In genomic region chr16:632486-633335, GRCh38 we compare ENCODE assay signal across 19 cellular contexts. TPM values are rescaled to one million over a fixed set of nuclear protein-coding genes. Genes with fewer than 3 reads are reported as not detected.
DNase-seq lines count a peak whose midpoint lies in the region; ATAC-seq, FAIRE-seq and TF ChIP-seq lines count a peak whose summit lies in the region.
"Had no signal": no experiment of that assay in that cellular context is flagged by ENCODE, and none has a peak within 500 bp of the region (broad histone marks: within the 10 kb centered on the region; RNA-seq: fewer than 3 reads in every experiment).

No MANE protein-coding gene starts in this region.

- H3K4me3 Mint-ChIP-seq in chondrocyte (ENCODE audit: unreplicated experiment): no peak overlapping the region
- H3K4me3 Mint-ChIP-seq: HFFc6 had no signal

- no peaks in the 10 kb centered on the region for H3K27me3 Mint-ChIP-seq in chondrocyte (ENCODE audit: low read depth)

- H3K27ac ChIP-seq in heart right ventricle (no peak overlapping the region), kidney (ENCODE audit: low read depth in 2 of 2, low read length in 2 of 2) (no peak overlapping the region)
- H3K27ac ChIP-seq: 22Rv1; BLaER1 treated with 17β-estradiol and CSF1 and Interleukin-3, amounts not matched to agents 10 nM and 100 nM had no signal

- H3K9me3 ChIP-seq in heart right ventricle (no peaks in the 10 kb centered on the region), kidney (ENCODE audit: control insufficient read depth in 1 of 2, low read length in 2 of 2) (no peaks in the 10 kb centered on the region)
- H3K9me3 ChIP-seq: BLaER1 treated with 17β-estradiol and CSF1 and Interleukin-3, amounts not matched to agents 10 nM and 100 nM had no signal

- no peak overlapping the region for H3K4me3 ChIP-seq in heart right ventricle
- no peak overlapping the region for H3K4me3 ChIP-seq in kidney (ENCODE audit: low read length in 2 of 2)
- H3K4me3 ChIP-seq: BLaER1 treated with 17β-estradiol and CSF1 and Interleukin-3, amounts not matched to agents 10 nM and 100 nM had no signal

- H3K27ac Mint-ChIP-seq in chondrocyte (ENCODE audit: unreplicated experiment): no peak overlapping the region

- H3K9me3 Mint-ChIP-seq in chondrocyte (ENCODE audit: low read depth): no peaks in the 10 kb centered on the region

- TF ChIP-seq CTCF in heart right ventricle (IDR thresholded peaks at IDR 0.05) (no peak), kidney (IDR thresholded peaks at IDR 0.05; ENCODE audit: borderline replicate concordance, extremely low read depth, insufficient read depth) (no peak), chondrocyte (IDR thresholded peaks at IDR 0.05) (no peak)

- DNase-seq in Right ventricle myocardium superior (peak; percentile 40), heart right ventricle (no peak), kidney (peak; percentile 76), posterior vena cava (ENCODE audit: low spot score) (peak; percentile 76), chondrocyte (ENCODE audit: low spot score) (no peak)
- DNase-seq in stimulated activated CD4-positive, alpha-beta T cell treated with anti-CD3 and anti-CD28 coated beads, Interleukin-2, amount 100 ng/mL, for 24 hours: no peak
- DNase-seq: GF-D8; GOT3; HFFc6; NCI-H1048; NCI-H1694; NCI-H2107; NCI-H345; NCI-H526 treated with DMSO at 0.1 percent for 48 hours; NK-92 treated with Interleukin-12 subunit alpha and Interleukin-12 subunit beta, amount 100 ng/mL, for 24 hours; PC-3; SHP77 had no signal

- no peaks in the 10 kb centered on the region for H3K36me3 Mint-ChIP-seq in chondrocyte (ENCODE audit: low read depth)

- 94 to 96% methylated on average over 67 of the region's 67 CpGs for WGBS in heart right ventricle, 2 donors

- peaks cover 0 to 35% (median 6%) of the 10 kb centered on the region in 9 donors for H3K36me3 ChIP-seq in heart right ventricle
- H3K36me3 ChIP-seq in kidney (ENCODE audit: control insufficient read depth in 1 of 2, insufficient read depth in 2 of 2, low read length in 2 of 2): no peaks in the 10 kb centered on the region

- H3K9ac ChIP-seq in kidney (ENCODE audit: low read length in 2 of 2): no peak overlapping the region
- H3K9ac ChIP-seq: BLaER1 treated with 17β-estradiol and CSF1 and Interleukin-3, amounts not matched to agents 10 nM and 100 nM had no signal

- no peak for FAIRE-seq in kidney (lab: Jason Lieb, UNC)

- ATAC-seq in Right ventricle myocardium superior (ENCODE audit: poor library complexity): no peak
- no peak for ATAC-seq in heart right ventricle
- ATAC-seq: PC-3 had no signal

- no peaks in the 10 kb centered on the region for H3K27me3 ChIP-seq in heart right ventricle
- H3K27me3 ChIP-seq: BLaER1 treated with 17β-estradiol and CSF1 and Interleukin-3, amounts not matched to agents 10 nM and 100 nM had no signal

- intact Hi-C loops in Right ventricle myocardium superior (cut with DNase I): no loop called here
- intact Hi-C loops in heart right ventricle (cut with DNase I): loop anchor here in 1 of 10 donors (5.0 kb wide), 1 partner anchor 40 kb away; the partner anchor contains the start of gene RAB40C
- intact Hi-C loops in kidney (cut with DNase I): no loop called here
- intact Hi-C loops in posterior vena cava (cut with DNase I): loop anchor here in 1 of 2 donors (5.0 kb wide), 1 partner anchor 40 kb away; the partner anchor contains the start of gene RAB40C

- H3K4me1 Mint-ChIP-seq in chondrocyte (ENCODE audit: low read depth): peaks cover 19% of the 10 kb centered on the region

- peaks cover 24 to 46% (median 41%) of the 10 kb centered on the region in 9 donors for H3K4me1 ChIP-seq in heart right ventricle
- peaks cover 12 to 38% of the 10 kb centered on the region in 2 donors for H3K4me1 ChIP-seq in kidney (ENCODE audit: control insufficient read depth in 1 of 2, insufficient read depth in 1 of 2, low read depth in 1 of 2, low read length in 2 of 2)

RNA-seq across cellular contexts. Expression of gene WFIKKN1, which starts 1.9 kb away (rescaled TPM):
- total RNA-seq in Right ventricle myocardium superior (0.13 TPM), heart right ventricle (under 1 TPM; 0.11 to 0.80 (median 0.27) TPM), kidney (0.69 TPM), posterior vena cava (under 1 TPM; 0.14 TPM), chondrocyte (0.36 to 0.56 TPM (median 0.47 TPM) in 3 replicates)
- polyA plus RNA-seq in heart right ventricle (under 1 TPM; 0.61 to 0.95 TPM), kidney (ENCODE audit: insufficient read depth, low read depth, low replicate concordance) (1.8 TPM)

RNA-seq across cellular contexts. Expression of gene METTL26, which starts 3.4 kb away (rescaled TPM):
- total RNA-seq in Right ventricle myocardium superior (52.5 TPM), heart right ventricle (10 to 100 TPM; 34.5 to 75.9 (median 43.8) TPM), kidney (44.2 TPM), posterior vena cava (10 to 100 TPM; 43.3 to 63.2 TPM), chondrocyte (58.9 to 68.5 TPM (median 68.1 TPM) in 3 replicates)
- polyA plus RNA-seq in heart right ventricle (100 to 1,000 TPM; 123 to 237 TPM), kidney (ENCODE audit: insufficient read depth, low read depth, low replicate concordance) (183 TPM)

RNA-seq across cellular contexts. Expression of gene MCRIP2, which starts 8.9 kb away (rescaled TPM):
- total RNA-seq in Right ventricle myocardium superior (205 TPM), heart right ventricle (100 to 1,000 TPM in 4 of 10 donors, 10 to 100 TPM in 6; 68.8 to 152 (median 87.8) TPM), kidney (36.9 TPM), posterior vena cava (10 to 100 TPM; 19.0 to 21.5 TPM), chondrocyte (10.4 to 16.9 TPM (median 15.3 TPM) in 3 replicates)
- polyA plus RNA-seq in heart right ventricle (100 to 1,000 TPM; 163 to 474 TPM), kidney (ENCODE audit: insufficient read depth, low read depth, low replicate concordance) (265 TPM)

RNA-seq across cellular contexts. Expression of gene WDR90, which starts 16.5 kb away (rescaled TPM):
- total RNA-seq in Right ventricle myocardium superior: 10.8 TPM
- total RNA-seq in heart right ventricle: 10 to 100 TPM in 4 of 10 donors, 1 to 10 TPM in 6; 7.6 to 13.7 (median 9.9) TPM
- polyA plus RNA-seq in heart right ventricle: 10 to 100 TPM in 1 of 2 donors, 1 to 10 TPM in 1; 7.1 to 23.8 TPM
- 51.6 TPM for total RNA-seq in kidney
- polyA plus RNA-seq in kidney (ENCODE audit: insufficient read depth, low read depth, low replicate concordance): 10.6 TPM
- total RNA-seq in posterior vena cava: 10 to 100 TPM; 13.4 to 14.9 TPM
- total RNA-seq in chondrocyte: 17.0 to 36.6 TPM (median 19.2 TPM) in 3 replicates

RNA-seq across cellular contexts. Expression of gene RHOT2, which starts 35.2 kb away (rescaled TPM):
- total RNA-seq in Right ventricle myocardium superior (81.9 TPM), heart right ventricle (100 to 1,000 TPM in 3 of 10 donors, 10 to 100 TPM in 7; 66.8 to 118 (median 89.2) TPM), kidney (117 TPM), posterior vena cava (10 to 100 TPM; 57.5 to 65.1 TPM), chondrocyte (101 to 109 TPM (median 106 TPM) in 3 replicates)
- polyA plus RNA-seq in heart right ventricle (100 to 1,000 TPM; 101 to 261 TPM), kidney (ENCODE audit: insufficient read depth, low read depth, low replicate concordance) (90.5 TPM)

Comparison
In these comparisons a context has a peak if more than half of its experiments do, and no peak if none do; other contexts are left out.
1. DNase-seq: peak in Right ventricle myocardium superior (single experiment), kidney (single experiment) and posterior vena cava (single experiment); none in heart right ventricle (0 of 2), stimulated activated CD4-positive, alpha-beta T cell treated with anti-CD3 and anti-CD28 coated beads, Interleukin-2, amount 100 ng/mL, for 24 hours (0 of 2) and chondrocyte (single experiment).